ENCODE assay signal across 8 cellular contexts in the genomic region with DNA sequence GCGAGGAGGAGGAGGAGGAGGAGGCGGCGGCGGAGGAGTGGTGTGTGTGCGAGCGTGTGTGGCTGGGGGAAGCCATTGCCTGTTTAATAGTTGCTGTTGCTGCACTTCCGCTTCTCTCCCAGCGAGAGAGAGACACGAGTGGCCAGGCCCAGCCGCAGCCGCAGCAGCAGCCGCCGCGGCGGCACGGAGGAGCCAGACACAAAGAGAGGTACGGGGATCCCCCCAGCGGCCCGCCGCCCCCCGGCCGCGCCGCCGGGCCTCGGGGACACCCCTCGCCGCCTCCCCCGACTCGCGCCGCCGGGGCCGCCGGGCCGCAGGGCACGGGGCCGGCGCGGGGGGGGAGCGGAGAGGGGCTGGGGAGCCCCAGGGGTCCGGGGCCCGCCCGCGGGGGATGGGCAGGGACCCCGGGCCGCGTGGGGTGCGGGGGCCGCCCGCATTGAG. TPM values are rescaled to one million over a fixed set of nuclear protein-coding genes. Genes with fewer than 3 reads are reported as not detected.
DNase-seq lines count a peak whose midpoint lies in the region; ATAC-seq and TF ChIP-seq lines count a peak whose summit lies in the region.

UBE2E1 (plus strand) TSS at position 75 of the 441 bp plus-strand sequence. CDS start 1,315 bp downstream, outside the sequence.

- intact Hi-C loops in heart left ventricle (cut with DNase I), result loop anchor here in 5 of 10 donors (5.0 to 10.0 kb wide), 8 partner anchors 51 to 1241 kb away; partner anchors contain the start of gene UBE2E2 (in 1 of the 5)
- intact Hi-C loops in posterior vena cava (cut with DNase I), result no loop called here
- intact Hi-C loops in vagina (cut with DNase I), result loop anchor here (2.0 to 10.0 kb wide), 2 partner anchors 57 to 601 kb away; partner anchors contain the start of gene UBE2E2

- no peaks in the 10 kb centered on the region for H3K27me3 Mint-ChIP-seq in T-cell

- H3K36me3 Mint-ChIP-seq in T-cell, result peaks cover under 1% of the 10 kb centered on the region

- peaks cover 18% of the 10 kb centered on the region for H3K36me3 ChIP-seq in HUES48 (ENCODE audit: control insufficient read depth, insufficient read depth, low read length)
- H3K36me3 ChIP-seq in heart left ventricle, result peaks cover 0 to 5% (median 0%) of the 10 kb centered on the region in 9 donors
- H3K36me3 ChIP-seq in vagina, result no peaks in the 10 kb centered on the region

- no peaks in the 10 kb centered on the region for H3K9me3 Mint-ChIP-seq in T-cell

- DNase-seq in EH (ENCODE audit: low read depth) (peak; percentile 86), T-cell (peak; percentile 48 to 82 (median 74)), heart left ventricle (peak; percentile 81 to 87 (median 86)), posterior vena cava (ENCODE audit: low spot score) (peak; percentile 90), vagina (ENCODE audit: extremely low spot score in 2 of 2) (no peak)

- peak; percentile 63 for ATAC-seq in GM21390 (IDR thresholded peaks at IDR 0.05; ENCODE audit: unreplicated experiment)
- peak; percentile 82 to 86 (median 84) for ATAC-seq in T-cell (replicated peaks in 1 of 4)
- ATAC-seq in heart left ventricle, result peak; percentile 71 to 87 (median 80)

- CTCF ChIA-PET in T-cell (lab: Charles Lee), result no interaction called here

- peak within 1 kb of the TSS; percentile 96 to 98 (median 98) for H3K4me3 Mint-ChIP-seq in T-cell

- peak within 1 kb of the TSS; percentile 93 to 96 for H3K27ac Mint-ChIP-seq in T-cell

- TF ChIP-seq POLR2A in heart left ventricle (IDR thresholded peaks at IDR 0.05) (peak in 1 of 2 donors; percentile 42), vagina (IDR thresholded peaks at IDR 0.05) (peak in 1 of 2 donors; percentile 33)

- POLR2A ChIA-PET in T-cell (lab: Charles Lee), result no interaction called here

- peaks cover 39 to 43% (median 43%) of the 10 kb centered on the region in 3 donors for H3K4me1 Mint-ChIP-seq in T-cell

- peak within 1 kb of the TSS; percentile 86 for H3K4me3 ChIP-seq in HUES48 (ENCODE audit: low read depth, low read length)
- peak within 1 kb of the TSS; percentile 80 to 100 (median 93) for H3K4me3 ChIP-seq in heart left ventricle
- H3K4me3 ChIP-seq in vagina, result peak within 1 kb of the TSS; percentile 69 to 98

- WGBS in adipose tissue, 3 donors, result 0 to 1% (median 1%) methylated on average over 21 to 49 of the region's 51 CpGs
- WGBS in heart left ventricle, 4 donors, result 1 to 2% (median 1%) methylated on average over 14 to 51 of the region's 51 CpGs

- H3K27ac ChIP-seq in HUES48 (ENCODE audit: low read depth, low read length) (peak within 1 kb of the TSS; percentile 84), adipose tissue (ENCODE audit: low read depth, low read length) (peak within 1 kb of the TSS; percentile 54), heart left ventricle (peak within 1 kb of the TSS; percentile 38 to 95 (median 88)), vagina (peak within 1 kb of the TSS; percentile 92)

- H3K9me3 ChIP-seq in HUES48 (ENCODE audit: control insufficient read depth, insufficient read depth, low read length) (no peaks in the 10 kb centered on the region), heart left ventricle (no peaks in the 10 kb centered on the region), vagina (no peaks in the 10 kb centered on the region)

- TF ChIP-seq CTCF in heart left ventricle (IDR thresholded peaks at IDR 0.05), result no peak
- TF ChIP-seq CTCF in vagina (IDR thresholded peaks at IDR 0.05), result no peak

- H3K9ac ChIP-seq in HUES48 (ENCODE audit: low read depth, low read length), result peak within 1 kb of the TSS; percentile 68; the same call in 1 of the 2 replicates

- H3K4me1 ChIP-seq in HUES48 (ENCODE audit: control insufficient read depth, insufficient read depth, low read length) (peaks cover 37% of the 10 kb centered on the region), heart left ventricle (peaks cover 0 to 36% (median 28%) of the 10 kb centered on the region in 12 donors), vagina (peaks cover 46% of the 10 kb centered on the region)

- 0 out of 2 replicates have a peak, but pooled peaks cover 5% of the 10 kb centered on the region for H3K27me3 ChIP-seq in HUES48 (ENCODE audit: control insufficient read depth, insufficient read depth, low read length)
- no peaks in the 10 kb centered on the region for H3K27me3 ChIP-seq in heart left ventricle
- no peaks in the 10 kb centered on the region for H3K27me3 ChIP-seq in vagina

RNA-seq across cellular contexts. Expression of gene UBE2E1, which starts in this region (rescaled TPM):
- total RNA-seq in T-cell, result 10 to 100 TPM; 39.1 to 71.8 (median 51.6) TPM
- 10 to 100 TPM; 28.5 to 94.6 (median 56.5) TPM for polyA plus RNA-seq in adipose tissue
- 10 to 100 TPM; 59.1 to 97.1 (median 65.0) TPM for total RNA-seq in heart left ventricle
- 10 to 100 TPM; 43.7 to 78.8 TPM for polyA plus RNA-seq in heart left ventricle
- total RNA-seq in posterior vena cava, result 100 to 1,000 TPM in 1 of 2 donors, 10 to 100 TPM in 1; 88.4 to 135 TPM
- 124 TPM for total RNA-seq in vagina

Comparison
In these comparisons a context has a peak if more than half of its experiments do, and no peak if none do; other contexts are left out.
1. DNase-seq: peak in EH (single experiment), T-cell (34 of 34), heart left ventricle (5 of 5) and posterior vena cava (single experiment); none in vagina (0 of 2).
2. Peak in every context shown above with its lines, with median percentiles within 50 percentile points of each other: ATAC-seq, H3K27ac ChIP-seq and H3K4me3 ChIP-seq.